Comparison of ENCODE assay signal across 1 cellular context in the genomic region with DNA sequence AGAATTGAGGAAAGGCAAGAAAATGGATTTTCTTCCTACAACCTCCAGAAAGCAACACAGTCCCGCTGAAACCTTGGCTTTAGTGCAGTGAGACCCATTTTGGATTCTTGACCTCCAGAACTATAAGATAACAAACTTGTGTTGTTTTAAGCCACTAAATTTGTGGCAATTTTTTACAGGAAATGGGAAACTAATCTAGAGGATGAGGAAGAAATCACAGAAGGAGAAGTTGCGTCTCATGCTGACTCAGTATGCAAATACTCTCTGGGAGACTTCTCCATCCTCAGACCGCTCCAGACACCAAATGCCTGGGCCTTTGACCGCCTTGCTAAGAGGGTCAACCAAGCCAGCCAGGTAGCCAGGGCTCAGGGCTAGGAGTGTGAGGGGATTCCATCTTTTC.
A peak's percentile ranks its signal among the peaks of the same experiment; 100 is the strongest.
TF ChIP-seq lines count a peak whose summit lies in the region.

No MANE protein-coding gene starts in this region.

TF ChIP-seq in GM12878, 131 proteins besides CTCF, POLR2A, EP300 and RAD21 (continued from another document):
- TF ChIP-seq MTA2 (IDR thresholded peaks at IDR 0.05; ENCODE audit: low read depth): no peak
- TF ChIP-seq NFIC (IDR thresholded peaks at IDR 0.05; ENCODE audit: low read depth, low read length): no peak
- TF ChIP-seq, protein P1, sequence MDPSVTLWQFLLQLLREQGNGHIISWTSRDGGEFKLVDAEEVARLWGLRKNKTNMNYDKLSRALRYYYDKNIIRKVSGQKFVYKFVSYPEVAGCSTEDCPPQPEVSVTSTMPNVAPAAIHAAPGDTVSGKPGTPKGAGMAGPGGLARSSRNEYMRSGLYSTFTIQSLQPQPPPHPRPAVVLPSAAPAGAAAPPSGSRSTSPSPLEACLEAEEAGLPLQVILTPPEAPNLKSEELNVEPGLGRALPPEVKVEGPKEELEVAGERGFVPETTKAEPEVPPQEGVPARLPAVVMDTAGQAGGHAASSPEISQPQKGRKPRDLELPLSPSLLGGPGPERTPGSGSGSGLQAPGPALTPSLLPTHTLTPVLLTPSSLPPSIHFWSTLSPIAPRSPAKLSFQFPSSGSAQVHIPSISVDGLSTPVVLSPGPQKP (IDR thresholded peaks at IDR 0.05; ENCODE audit: low read depth, low read length): no peak
- no peak for TF ChIP-seq MTA3 (IDR thresholded peaks at IDR 0.05; ENCODE audit: borderline replicate concordance, low read length)
- no peak for TF ChIP-seq ZBED1 (IDR thresholded peaks at IDR 0.05; ENCODE audit: borderline replicate concordance)
- TF ChIP-seq, protein P2, sequence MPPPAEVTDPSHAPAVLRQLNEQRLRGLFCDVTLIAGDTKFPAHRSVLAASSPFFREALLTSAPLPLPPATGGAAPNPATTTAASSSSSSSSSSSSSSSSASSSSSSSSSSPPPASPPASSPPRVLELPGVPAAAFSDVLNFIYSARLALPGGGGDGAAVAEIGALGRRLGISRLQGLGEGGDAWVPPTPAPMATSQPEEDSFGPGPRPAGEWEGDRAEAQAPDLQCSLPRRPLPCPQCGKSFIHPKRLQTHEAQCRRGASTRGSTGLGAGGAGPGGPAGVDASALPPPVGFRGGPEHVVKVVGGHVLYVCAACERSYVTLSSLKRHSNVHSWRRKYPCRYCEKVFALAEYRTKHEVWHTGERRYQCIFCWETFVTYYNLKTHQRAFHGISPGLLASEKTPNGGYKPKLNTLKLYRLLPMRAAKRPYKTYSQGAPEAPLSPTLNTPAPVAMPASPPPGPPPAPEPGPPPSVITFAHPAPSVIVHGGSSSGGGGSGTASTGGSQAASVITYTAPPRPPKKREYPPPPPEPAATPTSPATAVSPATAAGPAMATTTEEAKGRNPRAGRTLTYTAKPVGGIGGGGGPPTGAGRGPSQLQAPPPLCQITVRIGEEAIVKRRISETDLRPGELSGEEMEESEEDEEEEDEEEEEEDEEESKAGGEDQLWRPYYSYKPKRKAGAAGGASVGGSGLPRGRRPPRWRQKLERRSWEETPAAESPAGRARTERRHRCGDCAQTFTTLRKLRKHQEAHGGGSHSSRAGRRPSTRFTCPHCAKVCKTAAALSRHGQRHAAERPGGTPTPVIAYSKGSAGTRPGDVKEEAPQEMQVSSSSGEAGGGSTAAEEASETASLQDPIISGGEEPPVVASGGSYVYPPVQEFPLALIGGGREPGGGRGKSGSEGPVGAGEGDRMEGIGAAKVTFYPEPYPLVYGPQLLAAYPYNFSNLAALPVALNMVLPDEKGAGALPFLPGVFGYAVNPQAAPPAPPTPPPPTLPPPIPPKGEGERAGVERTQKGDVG (CRISPR knock-in tag; IDR thresholded peaks at IDR 0.05): no peak
- no peak for TF ChIP-seq ZSCAN29 (IDR thresholded peaks at IDR 0.05)
- TF ChIP-seq POU2F2 (IDR thresholded peaks at IDR 0.05; ENCODE audit: borderline replicate concordance, low read depth, low read length): peak; percentile 88; the same call in 2 of the 3 replicates
- TF ChIP-seq, protein P3, sequence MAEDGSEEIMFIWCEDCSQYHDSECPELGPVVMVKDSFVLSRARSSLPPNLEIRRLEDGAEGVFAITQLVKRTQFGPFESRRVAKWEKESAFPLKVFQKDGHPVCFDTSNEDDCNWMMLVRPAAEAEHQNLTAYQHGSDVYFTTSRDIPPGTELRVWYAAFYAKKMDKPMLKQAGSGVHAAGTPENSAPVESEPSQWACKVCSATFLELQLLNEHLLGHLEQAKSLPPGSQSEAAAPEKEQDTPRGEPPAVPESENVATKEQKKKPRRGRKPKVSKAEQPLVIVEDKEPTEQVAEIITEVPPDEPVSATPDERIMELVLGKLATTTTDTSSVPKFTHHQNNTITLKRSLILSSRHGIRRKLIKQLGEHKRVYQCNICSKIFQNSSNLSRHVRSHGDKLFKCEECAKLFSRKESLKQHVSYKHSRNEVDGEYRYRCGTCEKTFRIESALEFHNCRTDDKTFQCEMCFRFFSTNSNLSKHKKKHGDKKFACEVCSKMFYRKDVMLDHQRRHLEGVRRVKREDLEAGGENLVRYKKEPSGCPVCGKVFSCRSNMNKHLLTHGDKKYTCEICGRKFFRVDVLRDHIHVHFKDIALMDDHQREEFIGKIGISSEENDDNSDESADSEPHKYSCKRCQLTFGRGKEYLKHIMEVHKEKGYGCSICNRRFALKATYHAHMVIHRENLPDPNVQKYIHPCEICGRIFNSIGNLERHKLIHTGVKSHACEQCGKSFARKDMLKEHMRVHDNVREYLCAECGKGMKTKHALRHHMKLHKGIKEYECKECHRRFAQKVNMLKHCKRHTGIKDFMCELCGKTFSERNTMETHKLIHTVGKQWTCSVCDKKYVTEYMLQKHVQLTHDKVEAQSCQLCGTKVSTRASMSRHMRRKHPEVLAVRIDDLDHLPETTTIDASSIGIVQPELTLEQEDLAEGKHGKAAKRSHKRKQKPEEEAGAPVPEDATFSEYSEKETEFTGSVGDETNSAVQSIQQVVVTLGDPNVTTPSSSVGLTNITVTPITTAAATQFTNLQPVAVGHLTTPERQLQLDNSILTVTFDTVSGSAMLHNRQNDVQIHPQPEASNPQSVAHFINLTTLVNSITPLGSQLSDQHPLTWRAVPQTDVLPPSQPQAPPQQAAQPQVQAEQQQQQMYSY (CRISPR knock-in tag; IDR thresholded peaks at IDR 0.05): no peak
- no peak for TF ChIP-seq TCF7 (IDR thresholded peaks at IDR 0.05; ENCODE audit: borderline replicate concordance)
- TF ChIP-seq IKZF1 (conservative IDR thresholded peaks at IDR 0.05): peak; percentile 53
- peak; percentile 46 to 61; a peak in 3 of 4 replicates for TF ChIP-seq IKZF2 (IDR thresholded peaks at IDR 0.05)
- TF ChIP-seq YY1 (IDR thresholded peaks at IDR 0.05; ENCODE audit: low read depth, low read length): no peak
- TF ChIP-seq ZNF384 (IDR thresholded peaks at IDR 0.05; ENCODE audit: borderline replicate concordance, low read depth, low read length): no peak
- no peak for TF ChIP-seq PAX5 (IDR thresholded peaks at IDR 0.05; ENCODE audit: borderline replicate concordance, low read depth, low read length)
- TF ChIP-seq, protein P4, sequence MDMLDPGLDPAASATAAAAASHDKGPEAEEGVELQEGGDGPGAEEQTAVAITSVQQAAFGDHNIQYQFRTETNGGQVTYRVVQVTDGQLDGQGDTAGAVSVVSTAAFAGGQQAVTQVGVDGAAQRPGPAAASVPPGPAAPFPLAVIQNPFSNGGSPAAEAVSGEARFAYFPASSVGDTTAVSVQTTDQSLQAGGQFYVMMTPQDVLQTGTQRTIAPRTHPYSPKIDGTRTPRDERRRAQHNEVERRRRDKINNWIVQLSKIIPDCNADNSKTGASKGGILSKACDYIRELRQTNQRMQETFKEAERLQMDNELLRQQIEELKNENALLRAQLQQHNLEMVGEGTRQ (IDR thresholded peaks at IDR 0.05; ENCODE audit: borderline replicate concordance, low read depth, low read length): no peak
- TF ChIP-seq NR2F1 (conservative IDR thresholded peaks at IDR 0.05): no peak
- TF ChIP-seq TARDBP (IDR thresholded peaks at IDR 0.05; ENCODE audit: borderline replicate concordance): no peak
- TF ChIP-seq KAT2A (conservative IDR thresholded peaks at IDR 0.05; ENCODE audit: control insufficient read depth, low read depth, low read length): no peak
- TF ChIP-seq ASH2L (IDR thresholded peaks at IDR 0.05; ENCODE audit: borderline replicate concordance, low read depth): no peak
